19 cellular contexts compared by ENCODE assay signal in the genomic region with DNA sequence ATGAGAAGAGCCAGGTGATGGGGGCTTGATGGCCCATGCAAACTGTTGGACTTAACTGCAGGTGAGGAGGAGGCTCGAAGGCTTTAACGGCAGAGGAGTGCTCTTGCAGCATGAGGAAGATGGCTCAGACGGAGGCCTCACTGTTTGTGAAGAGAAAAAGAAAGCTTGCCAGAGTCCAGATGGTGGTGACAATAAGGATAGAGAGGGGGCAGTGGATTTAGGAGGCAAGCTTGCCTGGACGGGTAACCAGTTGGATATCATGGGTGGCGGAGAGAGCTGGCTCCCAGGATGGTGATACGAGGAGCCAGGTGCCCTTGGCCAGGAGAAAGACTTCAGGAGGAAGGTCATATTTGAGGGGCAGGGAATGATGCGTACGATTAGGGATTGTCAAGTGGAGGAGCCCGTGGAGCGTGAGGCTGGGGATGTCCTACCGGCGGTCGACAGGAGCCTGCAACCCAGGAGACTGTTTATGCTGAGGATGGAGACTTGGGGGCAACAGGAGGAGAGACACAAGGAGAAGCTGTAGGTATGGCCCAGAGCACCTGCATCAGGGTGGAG.
DNase-seq lines count a peak whose midpoint lies in the region; ATAC-seq and TF ChIP-seq lines count a peak whose summit lies in the region.
"Had no signal": no experiment of that assay in that cellular context is flagged by ENCODE, and none has a peak within 500 bp of the region (broad histone marks: within the 10 kb centered on the region; RNA-seq: fewer than 3 reads in every experiment).

No MANE protein-coding gene starts in this region.

- H3K4me1 Mint-ChIP-seq in osteocyte (ENCODE audit: unreplicated experiment), result peaks cover 59% of the 10 kb centered on the region
- H3K4me1 Mint-ChIP-seq: B cell; CD4-positive, CD25-positive, alpha-beta regulatory T cell; CD8-positive, alpha-beta memory T cell had no signal

- WGBS in spleen, 5 donors, result 89 to 92% (median 90%) methylated on average over 13 of the region's 13 CpGs

- ATAC-seq in Right ventricle myocardium superior (ENCODE audit: poor library complexity), result no peak
- ATAC-seq in GM19328 (IDR thresholded peaks at IDR 0.05; ENCODE audit: unreplicated experiment), result no peak
- ATAC-seq: GM23338 had no signal

- intact Hi-C loops in left ventricle myocardium inferior (cut with micrococcal nuclease) (no loop called here), Right ventricle myocardium superior (cut with DNase I) (no loop called here), spleen (cut with DNase I; ENCODE audit: low total_unique reads) (no loop called here)

- DNase-seq in left ventricle myocardium inferior (no peak), Right ventricle myocardium superior (no peak), cerebellum (ENCODE audit: low spot score) (peak; percentile 39), osteocyte (ENCODE audit: extremely low spot score, unreplicated experiment) (no peak), spleen (peak; percentile 24), NK-92 (lab: John Stamatoyannopoulos, UW; ENCODE audit: unreplicated experiment) (no peak), ureter (ENCODE audit: low spot score) (no peak)
- DNase-seq: CD4-positive, CD25-positive, alpha-beta regulatory T cell; CD8-positive, alpha-beta memory T cell; COR-L47; DMS53; DND-41; EL; HCEC 1CT; IMR-90 had no signal

- H3K27ac ChIP-seq in left ventricle myocardium inferior (replicated peaks), result peak overlapping the region; percentile 41
- H3K27ac ChIP-seq in spleen, result no peak overlapping the region
- H3K27ac ChIP-seq: HL-60 had no signal

- H3K9me3 Mint-ChIP-seq in osteocyte (ENCODE audit: unreplicated experiment), result no peaks in the 10 kb centered on the region
- H3K9me3 Mint-ChIP-seq: GM23338 had no signal

- H3K27me3 ChIP-seq in left ventricle myocardium inferior (ENCODE audit: low read depth) (no peaks in the 10 kb centered on the region), spleen (replicated peaks in 1 of 7) (no peaks in the 10 kb centered on the region)

- H3K4me1 ChIP-seq in left ventricle myocardium inferior (peaks cover 68% of the 10 kb centered on the region), spleen (peaks cover 0 to 7% (median 0%) of the 10 kb centered on the region in 6 donors)

- H3K4me3 ChIP-seq in left ventricle myocardium inferior (no peak overlapping the region), spleen (no peak overlapping the region)
- H3K4me3 ChIP-seq: GM23338 had no signal

- no peak for TF ChIP-seq POLR2A in spleen (IDR thresholded peaks at IDR 0.05)

- H3K4me3 Mint-ChIP-seq in osteocyte (ENCODE audit: unreplicated experiment), result no peak overlapping the region
- H3K4me3 Mint-ChIP-seq: B cell; CD4-positive, CD25-positive, alpha-beta regulatory T cell; CD8-positive, alpha-beta memory T cell; GM23338 had no signal

- no peak for TF ChIP-seq CTCF in left ventricle myocardium inferior (IDR thresholded peaks at IDR 0.05; ENCODE audit: borderline replicate concordance)
- TF ChIP-seq CTCF in osteocyte (IDR thresholded peaks at IDR 0.05), result no peak
- no peak for TF ChIP-seq CTCF in spleen (IDR thresholded peaks at IDR 0.05 in 8 of 11, conservative IDR thresholded peaks at IDR 0.05 in 3 of 11)

- H3K27me3 Mint-ChIP-seq in osteocyte (ENCODE audit: unreplicated experiment), result no peaks in the 10 kb centered on the region

- H3K36me3 Mint-ChIP-seq in osteocyte (ENCODE audit: unreplicated experiment), result peaks cover 42% of the 10 kb centered on the region
- H3K36me3 Mint-ChIP-seq: CD4-positive, CD25-positive, alpha-beta regulatory T cell; CD8-positive, alpha-beta memory T cell had no signal

- no peaks in the 10 kb centered on the region for H3K9me3 ChIP-seq in left ventricle myocardium inferior (replicated peaks)
- no peaks in the 10 kb centered on the region for H3K9me3 ChIP-seq in spleen

- H3K27ac Mint-ChIP-seq in osteocyte (ENCODE audit: unreplicated experiment), result peak overlapping the region; percentile 9
- H3K27ac Mint-ChIP-seq: B cell; CD4-positive, CD25-positive, alpha-beta regulatory T cell; CD8-positive, alpha-beta memory T cell; GM23338 had no signal

- H3K36me3 ChIP-seq in left ventricle myocardium inferior (peaks cover 25% of the 10 kb centered on the region), spleen (no peaks in the 10 kb centered on the region)

Comparison
In these comparisons a context has a peak if more than half of its experiments do, and no peak if none do; other contexts are left out.
1. DNase-seq: peak in cerebellum (single experiment) and spleen (single experiment); none in left ventricle myocardium inferior (single experiment), Right ventricle myocardium superior (single experiment), osteocyte (single experiment), NK-92 (single experiment) and ureter (single experiment).